Comparison of ENCODE assay signal across 7 cellular contexts in the genomic region with DNA sequence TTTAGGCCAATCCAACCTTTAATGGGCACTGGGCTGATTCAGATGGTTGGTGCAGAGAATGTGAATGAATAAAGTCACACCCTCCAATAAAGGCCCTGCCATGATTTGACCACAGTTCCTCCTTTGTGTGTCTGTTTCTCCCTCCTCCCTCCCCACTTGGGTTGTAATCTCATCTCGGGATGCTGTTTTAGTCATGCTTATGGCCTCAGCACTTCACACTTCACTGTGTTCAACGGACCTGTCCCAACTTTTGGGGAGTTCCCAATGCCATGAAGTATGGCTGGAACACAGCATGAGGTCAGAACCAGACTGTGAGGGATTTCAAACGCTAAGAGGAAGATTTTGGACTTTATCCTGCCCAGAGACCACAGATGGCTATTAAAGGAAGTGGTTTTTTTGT. TPM values are rescaled to one million over a fixed set of nuclear protein-coding genes. Genes with fewer than 3 reads are reported as not detected.
DNase-seq lines count a peak whose midpoint lies in the region; ATAC-seq and TF ChIP-seq lines count a peak whose summit lies in the region.

No MANE protein-coding gene starts in this region.

- peak; percentile 78 for DNase-seq in GM23248
- peak; percentile 28 for DNase-seq in OCI-LY7 (ENCODE audit: low spot score)
- no peak for DNase-seq in endothelial cell (ENCODE audit: low spot score)
- peak; percentile 59 for DNase-seq in pons (ENCODE audit: low spot score)
- DNase-seq in aorta: no peak
- DNase-seq in RPMI8226: no peak
- no peak for DNase-seq in amygdala (lab: John Stamatoyannopoulos, UW)

- H3K9me3 ChIP-seq in GM23248 (ENCODE audit: low read depth) (no peaks in the 10 kb centered on the region), OCI-LY7 (ENCODE audit: low read length) (no peaks in the 10 kb centered on the region), aorta (ENCODE audit: control insufficient read depth, low read length) (no peaks in the 10 kb centered on the region)

- CTCF ChIA-PET in OCI-LY7 (lab: Charles Lee; ENCODE audit: unreplicated experiment): no interaction called here

- H3K27me3 Mint-ChIP-seq in endothelial cell (ENCODE audit: unreplicated experiment): peaks cover 4% of the 10 kb centered on the region

- H3K4me1 Mint-ChIP-seq in endothelial cell (ENCODE audit: unreplicated experiment): peaks cover 3% of the 10 kb centered on the region

- H3K27ac ChIP-seq in GM23248 (peak overlapping the region; percentile 38), OCI-LY7 (ENCODE audit: low read depth, low read length, poor library complexity, severe bottlenecking) (peak overlapping the region; percentile 18), aorta (ENCODE audit: low read depth in 1 of 2, low read length in 2 of 2) (peak overlapping the region in 1 of 2 donors; percentile 34)

- WGBS in GM23248 (ENCODE audit: low coverage in 1 of 2, low lambda C conversion rate in 2 of 2, missing lambda C conversion rate in 2 of 2), 2 experiments: 1 to 6% methylated on average over 3 of the region's 3 CpGs
- WGBS in aorta, 2 donors: 9 to 11% methylated on average over 3 of the region's 3 CpGs

- H3K9me2 ChIP-seq in GM23248 (ENCODE audit: insufficient read depth): no peaks in the 10 kb centered on the region
- H3K9me2 ChIP-seq in OCI-LY7 (ENCODE audit: insufficient read depth, low read length): no peaks in the 10 kb centered on the region

- intact Hi-C loops in OCI-LY7 (cut with micrococcal nuclease; ENCODE audit: unreplicated experiment): no loop called here
- intact Hi-C loops in aorta (cut with DNase I): no loop called here

- H3K36me3 ChIP-seq in GM23248 (ENCODE audit: low read depth) (peaks cover 26% of the 10 kb centered on the region), OCI-LY7 (ENCODE audit: insufficient read depth, low read length) (peaks cover 29% of the 10 kb centered on the region), aorta (ENCODE audit: control insufficient read depth in 1 of 2, insufficient read depth in 2 of 2, low read length in 1 of 2) (peaks cover 1 to 4% of the 10 kb centered on the region in 2 donors)

- TF ChIP-seq CTCF in OCI-LY7 (conservative IDR thresholded peaks at IDR 0.05; ENCODE audit: low read length): no peak
- TF ChIP-seq CTCF in endothelial cell (IDR thresholded peaks at IDR 0.05; ENCODE audit: unreplicated experiment): no peak

- no TSS peak for BruUV-seq in OCI-LY7 (replicated peaks; lab: Mats Ljungman, UMichigan)

- no peak overlapping the region for H3K4me3 Mint-ChIP-seq in endothelial cell (ENCODE audit: unreplicated experiment)

- H3K27me3 ChIP-seq in GM23248 (replicated peaks; ENCODE audit: insufficient read depth): no peaks in the 10 kb centered on the region
- H3K27me3 ChIP-seq in aorta (ENCODE audit: control insufficient read depth in 1 of 2, insufficient read depth in 2 of 2, low read length in 1 of 2): no peaks in the 10 kb centered on the region

- H3K9ac ChIP-seq in GM23248: no peak overlapping the region

- H4K20me1 ChIP-seq in GM23248 (ENCODE audit: insufficient read depth) (no peaks in the 10 kb centered on the region), OCI-LY7 (ENCODE audit: insufficient read depth, low read length) (no peaks in the 10 kb centered on the region)

- in situ Hi-C loops in GM23248 (cut with MboI): no loop called here

- H3K27ac Mint-ChIP-seq in endothelial cell (ENCODE audit: unreplicated experiment): peak overlapping the region; percentile 57

- no peak overlapping the region for H3K4me2 ChIP-seq in GM23248 (ENCODE audit: unreplicated experiment)
- H3K4me2 ChIP-seq in OCI-LY7 (ENCODE audit: low read length): no peak overlapping the region

- ATAC-seq in aorta (ENCODE audit: low FRiP score): no peak

- peaks cover 20% of the 10 kb centered on the region for H3K36me3 Mint-ChIP-seq in endothelial cell (ENCODE audit: low read depth, unreplicated experiment)

- H2AFZ ChIP-seq in GM23248 (no peak overlapping the region), OCI-LY7 (ENCODE audit: low read length) (peak overlapping the region; percentile 75; the same call in 1 of the 2 replicates)

- H3K4me3 ChIP-seq in GM23248 (no peak overlapping the region), OCI-LY7 (ENCODE audit: low read depth, low read length, poor library complexity, severe bottlenecking) (no peak overlapping the region), aorta (ENCODE audit: low read length in 2 of 2) (no peak overlapping the region)

- H3K79me2 ChIP-seq in GM23248 (ENCODE audit: insufficient read depth): no peaks in the 10 kb centered on the region
- H3K79me2 ChIP-seq in OCI-LY7 (ENCODE audit: insufficient read depth, low read depth, low read length): no peaks in the 10 kb centered on the region

- no peaks in the 10 kb centered on the region for H3K9me3 Mint-ChIP-seq in endothelial cell (ENCODE audit: unreplicated experiment)

- peaks cover 60% of the 10 kb centered on the region for H3F3A ChIP-seq in GM23248 (ENCODE audit: insufficient read depth)

- H3K4me1 ChIP-seq in GM23248 (ENCODE audit: insufficient read depth) (no peaks in the 10 kb centered on the region), OCI-LY7 (ENCODE audit: insufficient read depth, low read length, poor library complexity, severe bottlenecking) (peaks cover 34% of the 10 kb centered on the region), aorta (ENCODE audit: control insufficient read depth in 1 of 2, insufficient read depth in 2 of 2, low read length in 2 of 2) (no peaks in the 10 kb centered on the region)

- POLR2A ChIA-PET in OCI-LY7 (lab: Charles Lee): interaction anchor here (1.1 kb wide), 1 partner anchor 31 kb away, joined by 3 read pairs; no protein-coding TSS in a partner anchor

RNA-seq across cellular contexts. Expression of a gene that starts 5.6 kb away (rescaled TPM):
- total RNA-seq in GM23248 (2014; rRNA removed; shearing (Covaris generic)): 29.5 and 42.6 TPM in 2 replicates
- 106 and 112 TPM in 2 replicates for polyA plus RNA-seq in GM23248 (2016; fragmentation: Nextera tagmentation; extraction: Ambion mirVana)
- 64.9 and 69.1 TPM in 2 replicates for total RNA-seq in OCI-LY7 (2014; rRNA removed; shearing (Covaris generic))
- total RNA-seq in OCI-LY7 (2022): 124 and 138 TPM in 2 replicates
- 60.6 TPM for total RNA-seq in endothelial cell (ENCODE audit: unreplicated experiment)
- total RNA-seq in aorta: 10 to 100 TPM; 51.3 to 56.7 TPM
- polyA plus RNA-seq in aorta: 10 to 100 TPM; 17.6 to 30.3 TPM

RNA-seq across cellular contexts. Expression of a gene that starts 29.8 kb away (rescaled TPM):
- 1,413 and 1,469 TPM in 2 replicates for total RNA-seq in GM23248 (2014; rRNA removed; shearing (Covaris generic))
- 1,408 and 1,423 TPM in 2 replicates for polyA plus RNA-seq in GM23248 (2016; fragmentation: Nextera tagmentation; extraction: Ambion mirVana)
- 111 and 134 TPM in 2 replicates for total RNA-seq in OCI-LY7 (2014; rRNA removed; shearing (Covaris generic))
- 98.1 and 108 TPM in 2 replicates for total RNA-seq in OCI-LY7 (2022)
- 644 TPM for total RNA-seq in endothelial cell (ENCODE audit: unreplicated experiment)
- total RNA-seq in aorta: 1,000 to 10,000 TPM in 1 of 2 donors, 100 to 1,000 TPM in 1; 695 to 1,409 TPM
- 100 to 1,000 TPM; 800 to 937 TPM for polyA plus RNA-seq in aorta

RNA-seq across cellular contexts. Expression of a gene that starts 37.4 kb away (rescaled TPM):
- total RNA-seq in GM23248 (2014; rRNA removed; shearing (Covaris generic)): not detected in 2 replicates
- polyA plus RNA-seq in GM23248 (2016; fragmentation: Nextera tagmentation; extraction: Ambion mirVana) (0.13 TPM in 1 of 2 replicates, not detected in the other), aorta (1 to 10 TPM in 1 of 2 donors, under 1 TPM in 1; 0.10 to 2.5 TPM)
- 52.4 and 57.6 TPM in 2 replicates for total RNA-seq in OCI-LY7 (2014; rRNA removed; shearing (Covaris generic))
- total RNA-seq in OCI-LY7 (2022) (70.4 and 79.0 TPM in 2 replicates), endothelial cell (ENCODE audit: unreplicated experiment) (not detected), aorta (1 to 10 TPM; 1.3 to 1.4 TPM)

Comparison
In these comparisons a context has a peak if more than half of its experiments do, and no peak if none do; other contexts are left out.
1. DNase-seq: peak in GM23248 (single experiment), OCI-LY7 (single experiment) and pons (single experiment); none in endothelial cell (single experiment), aorta (0 of 2), RPMI8226 (single experiment) and amygdala (0 of 56).
2. RNA of a gene that starts 37.4 kb away (total RNA-seq): 52.4 to 79.0 TPM in OCI-LY7; 1.3 to 1.4 TPM in aorta, not detected in GM23248 and not detected in endothelial cell (single experiment); every median in the first group is over 10 times any median in the second.